Comparison of ENCODE assay signal across 19 cellular contexts in genomic region chr19:35379992-35380391, GRCh38. TPM values are rescaled to one million over a fixed set of nuclear protein-coding genes. Genes with fewer than 3 reads are reported as not detected.
"Had no signal": no experiment of that assay in that cellular context is flagged by ENCODE, and none has a peak within 500 bp of the region (broad histone marks: within the 10 kb centered on the region; RNA-seq: fewer than 3 reads in every experiment).

No MANE protein-coding gene starts in this region.

- H3K4me1 ChIP-seq: foreskin keratinocyte, right lobe of liver had no signal

- DNase-seq: activated CD4-positive, alpha-beta T cell treated with anti-CD3 and anti-CD28 coated beads, Interleukin-2, amount 10 ng/mL, durations not matched to agents 24 days and 14 days; activated CD4-positive, CD25-positive, alpha-beta regulatory T cell; activated CD8-positive, alpha-beta memory T cell treated with anti-CD3 and anti-CD28 coated beads, Interleukin-2, amount 50 U/mL, for 48 hours; activated gamma-delta T cell; activated T-cell treated with anti-CD3 and anti-CD28 coated beads, Interleukin-2, amount 50 U/mL, for 72 hours; amniotic stem cell; central memory CD4-positive, alpha-beta T cell; effector CD4-positive, alpha-beta T cell; foreskin keratinocyte; kidney glomerular epithelial cell; natural killer cell; stimulated activated CD4-positive, alpha-beta T cell treated with anti-CD3 and anti-CD28 coated beads, Interleukin-1b, Interleukin-23, amount 100 ng/mL, for 48 hours; thyroid gland had no signal

- H3K36me3 Mint-ChIP-seq: natural killer cell had no signal

- H3K27ac ChIP-seq: coronary artery, foreskin keratinocyte, neutrophil, right lobe of liver, thyroid gland had no signal

- H3K4me3 Mint-ChIP-seq: activated CD4-positive, alpha-beta T cell treated with anti-CD3 and anti-CD28 coated beads, Interleukin-2, amount 10 ng/mL, durations not matched to agents 24 days and 14 days; activated naive CD8-positive, alpha-beta T cell; activated T-cell treated with anti-CD3 and anti-CD28 coated beads, Interleukin-2, amount 50 U/mL, for 72 hours; natural killer cell had no signal

- H3K27me3 ChIP-seq: right lobe of liver, thyroid gland had no signal

- H3K9me3 Mint-ChIP-seq: activated CD4-positive, alpha-beta T cell treated with anti-CD3 and anti-CD28 coated beads, Interleukin-2, amount 10 ng/mL, durations not matched to agents 24 days and 14 days; natural killer cell had no signal

- H3K9me3 ChIP-seq: neutrophil, right lobe of liver, thyroid gland had no signal

- H3K27ac Mint-ChIP-seq: activated CD4-positive, alpha-beta T cell treated with anti-CD3 and anti-CD28 coated beads, Interleukin-2, amount 10 ng/mL, durations not matched to agents 24 days and 14 days; activated naive CD8-positive, alpha-beta T cell; activated T-cell treated with anti-CD3 and anti-CD28 coated beads, Interleukin-2, amount 50 U/mL, for 72 hours; natural killer cell had no signal

- H3K36me3 ChIP-seq: neutrophil, right lobe of liver, thyroid gland had no signal

- ATAC-seq: activated T-cell treated with anti-CD3 and anti-CD28 coated beads, Interleukin-2, amount 50 U/mL, for 72 hours; foreskin keratinocyte had no signal

- H3K4me3 ChIP-seq: coronary artery, right lobe of liver, thyroid gland had no signal

- H3K4me1 Mint-ChIP-seq: natural killer cell had no signal

RNA-seq across cellular contexts. Expression of gene GPR42, which starts 9.1 kb away (rescaled TPM):
- total RNA-seq: foreskin keratinocyte; right lobe of liver; T-helper 2 cell treated with Interferon-gamma antibody and Interleukin-4, amounts not matched to agents 100 ng/mL and 5 ng/mL, for 36 hours had no signal
- polyA plus RNA-seq: foreskin keratinocyte had no signal

RNA-seq across cellular contexts. Expression of gene FFAR3, which starts 21.7 kb away (rescaled TPM):
- total RNA-seq: foreskin keratinocyte; T-helper 2 cell treated with Interferon-gamma antibody and Interleukin-4, amounts not matched to agents 100 ng/mL and 5 ng/mL, for 36 hours had no signal
- polyA plus RNA-seq: foreskin keratinocyte had no signal

RNA-seq across cellular contexts. Expression of gene FFAR1, which starts 32.3 kb away (rescaled TPM):
- total RNA-seq: foreskin keratinocyte; posterior vena cava; right lobe of liver; T-helper 2 cell treated with Interferon-gamma antibody and Interleukin-4, amounts not matched to agents 100 ng/mL and 5 ng/mL, for 36 hours; thyroid gland had no signal
- polyA plus RNA-seq: foreskin keratinocyte had no signal

RNA-seq across cellular contexts. Expression of gene CD22, which starts 51.0 kb away (rescaled TPM):
- total RNA-seq: foreskin keratinocyte had no signal
- polyA plus RNA-seq: foreskin keratinocyte had no signal
